19 cellular contexts compared by ENCODE assay signal in the genomic region with DNA sequence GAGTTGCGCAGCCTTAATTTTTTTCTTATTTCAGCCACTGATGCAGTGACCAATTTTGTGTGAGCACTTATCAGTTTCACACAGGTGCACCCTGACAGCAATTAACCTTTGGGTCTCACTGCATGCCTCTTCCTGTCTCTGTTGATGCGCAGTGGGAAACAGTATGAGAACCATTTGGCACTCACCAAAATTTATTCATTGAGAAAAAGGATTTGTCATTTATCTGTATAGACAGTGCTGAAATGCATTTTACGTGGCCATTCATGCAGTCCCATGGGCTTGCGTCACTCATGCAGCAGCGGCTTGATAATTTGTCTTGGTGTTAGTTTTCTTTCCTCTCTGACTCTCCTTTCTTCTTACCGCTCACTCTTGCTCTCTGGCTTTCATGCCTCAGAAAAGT.
DNase-seq lines count a peak whose midpoint lies in the region; TF ChIP-seq lines count a peak whose summit lies in the region.
"Had no signal": no experiment of that assay in that cellular context is flagged by ENCODE, and none has a peak within 500 bp of the region (broad histone marks: within the 10 kb centered on the region; RNA-seq: fewer than 3 reads in every experiment).

No MANE protein-coding gene starts in this region.

- POLR2A ChIA-PET in HEK293 (lab: Yijun Ruan, JAX) = no interaction called here

- peaks cover 6% of the 10 kb centered on the region for H3K36me3 Mint-ChIP-seq in chondrocyte (ENCODE audit: low read depth)
- H3K36me3 Mint-ChIP-seq: CD14-positive monocyte had no signal

- H3K27ac Mint-ChIP-seq in chondrocyte (ENCODE audit: unreplicated experiment) = peak overlapping the region; percentile 61
- H3K27ac Mint-ChIP-seq: CD14-positive monocyte, H9 had no signal

- no peaks in the 10 kb centered on the region for H3K9me3 Mint-ChIP-seq in chondrocyte (ENCODE audit: low read depth)
- H3K9me3 Mint-ChIP-seq: H9 had no signal

- no peaks in the 10 kb centered on the region for H3K27me3 Mint-ChIP-seq in chondrocyte (ENCODE audit: low read depth)

- in situ Hi-C loops in brain microvascular endothelial cell (cut with HindIII; ENCODE audit: low pct_ligation_motif_present, low sequenced_read_pairs) = no loop called here

- H3K4me3 Mint-ChIP-seq in chondrocyte (ENCODE audit: unreplicated experiment) = no peak overlapping the region
- H3K4me3 Mint-ChIP-seq: CD14-positive monocyte, H9 had no signal

- DNase-seq in NCI-H1436 treated with DMSO at 0.1 percent for 48 hours (lab: John Stamatoyannopoulos, UW) (peak; percentile 22), chondrocyte (ENCODE audit: low spot score) (no peak), lung microvascular endothelial cell (ENCODE audit: low read depth in 2 of 2) (peak; percentile 90 to 96), GF-D8 (lab: John Stamatoyannopoulos, UW) (no peak), brain microvascular endothelial cell (no peak)
- DNase-seq in activated naive CD4-positive, alpha-beta T cell treated with Interleukin-2 at 50 U/mL for 16 hours = no peak
- DNase-seq: ACHN, AML-193, Caco-2, DMS153, H9, IMR-90, NCI-H2029 treated with DMSO at 0.1 percent for 48 hours, NCI-H446, NCI-H774, PC-9, SJCRH30 had no signal

- no peaks in the 10 kb centered on the region for H3K9me3 ChIP-seq in HEK293 (ENCODE audit: control insufficient read depth, insufficient read depth, low read depth, low read length)
- H3K9me3 ChIP-seq: Caco-2, SJCRH30 had no signal

- 0 out of 2 replicates have a peak, but pooled peaks cover 3% of the 10 kb centered on the region for H3K4me1 ChIP-seq in HEK293 (ENCODE audit: control insufficient read depth, insufficient read depth, low read length)
- H3K4me1 ChIP-seq: SJCRH30 had no signal

- H3K4me3 ChIP-seq in HEK293 (ENCODE audit: low read depth, low read length) = no peak overlapping the region
- H3K4me3 ChIP-seq in brain microvascular endothelial cell (ENCODE audit: low read depth, low read length) = no peak overlapping the region
- H3K4me3 ChIP-seq: PC-9, SJCRH30 had no signal

- peaks cover 48% of the 10 kb centered on the region for H3K4me1 Mint-ChIP-seq in chondrocyte (ENCODE audit: low read depth)
- H3K4me1 Mint-ChIP-seq: CD14-positive monocyte had no signal

- no peaks in the 10 kb centered on the region for H3K27me3 ChIP-seq in brain microvascular endothelial cell (replicated peaks)
- H3K27me3 ChIP-seq: SJCRH30 had no signal

- H3K27ac ChIP-seq in HEK293 (ENCODE audit: extremely low read depth, low read depth, low read length) (no peak overlapping the region), brain microvascular endothelial cell (no peak overlapping the region)
- H3K27ac ChIP-seq: PC-9, SJCRH30 had no signal

- CTCF ChIA-PET in HEK293 (lab: Yijun Ruan, JAX) = no interaction called here

- H3K36me3 ChIP-seq in HEK293 (ENCODE audit: control insufficient read depth in 2 of 2, insufficient read depth in 1 of 2, low read length in 2 of 2) = no peaks in the 10 kb centered on the region
- no peaks in the 10 kb centered on the region for H3K36me3 ChIP-seq in brain microvascular endothelial cell (replicated peaks)
- H3K36me3 ChIP-seq: SJCRH30 had no signal

- TF ChIP-seq CTCF in HEK293 (tag by site-specific recombination; IDR thresholded peaks at IDR 0.05) = no peak
- TF ChIP-seq CTCF in chondrocyte (IDR thresholded peaks at IDR 0.05) = no peak
- TF ChIP-seq CTCF in brain microvascular endothelial cell (IDR thresholded peaks at IDR 0.05; ENCODE audit: low read depth, low read length, missing control alignments) = no peak

TF ChIP-seq in HEK293, 187 proteins besides CTCF, POLR2A, EP300 and RAD21:
- TF ChIP-seq ZNF501 (tag by site-specific recombination; IDR thresholded peaks at IDR 0.05) (no peak), PRDM1 (tag by site-specific recombination; IDR thresholded peaks at IDR 0.05) (peak; percentile 49), ZBTB11 (tag by site-specific recombination; conservative IDR thresholded peaks at IDR 0.05; ENCODE audit: low read depth) (no peak), ZNF354C (tag by site-specific recombination; IDR thresholded peaks at IDR 0.05; ENCODE audit: borderline replicate concordance, low read depth) (no peak)

Comparison
In these comparisons a context has a peak if more than half of its experiments do, and no peak if none do; other contexts are left out.
1. DNase-seq: peak in NCI-H1436 treated with DMSO at 0.1 percent for 48 hours (single experiment) and lung microvascular endothelial cell (2 of 2); none in chondrocyte (single experiment), GF-D8 (single experiment), brain microvascular endothelial cell (single experiment) and activated naive CD4-positive, alpha-beta T cell treated with Interleukin-2 at 50 U/mL for 16 hours (single experiment).